8 cellular contexts compared by ENCODE assay signal in genomic region chr4:54062392-54062791, GRCh38. TPM values are rescaled to one million over a fixed set of nuclear protein-coding genes. Genes with fewer than 3 reads are reported as not detected.
A peak's percentile ranks its signal among the peaks of the same experiment; 100 is the strongest.
DNase-seq lines count a peak whose midpoint lies in the region; ATAC-seq and TF ChIP-seq lines count a peak whose summit lies in the region.

No MANE protein-coding gene starts in this region.

- POLR2A ChIA-PET in OCI-LY7 (lab: Charles Lee) = interaction anchor here (0.9 to 1.7 kb wide), 6 partner anchors 8 to 50 kb away, joined by 3 to 8 read pairs (median 3); no protein-coding TSS in a partner anchor

- peak overlapping the region; percentile 78 for H3K4me2 ChIP-seq in OCI-LY7 (ENCODE audit: low read length)

- BruUV-seq in OCI-LY7 (replicated peaks; lab: Mats Ljungman, UMichigan) = no TSS peak

- no peaks in the 10 kb centered on the region for H3K9me3 Mint-ChIP-seq in CD4-positive, CD25-positive, alpha-beta regulatory T cell
- no peaks in the 10 kb centered on the region for H3K9me3 Mint-ChIP-seq in osteocyte (ENCODE audit: unreplicated experiment)

- no peak for DNase-seq in CD4-positive, CD25-positive, alpha-beta regulatory T cell
- DNase-seq in OCI-LY7 (ENCODE audit: low spot score) = no peak
- DNase-seq in osteocyte (ENCODE audit: extremely low spot score, unreplicated experiment) = no peak
- DNase-seq in NCI-H128 (lab: John Stamatoyannopoulos, UW; ENCODE audit: unreplicated experiment) = no peak
- no peak for DNase-seq in DMS 273 treated with DMSO at 0.1 percent for 48 hours (lab: John Stamatoyannopoulos, UW)

- H2AFZ ChIP-seq in OCI-LY7 (ENCODE audit: low read length) = no peak overlapping the region

- peak overlapping the region; percentile 95 for H3K27ac ChIP-seq in CD4-positive, CD25-positive, alpha-beta regulatory T cell (ENCODE audit: insufficient read depth, low read length, poor library complexity, severe bottlenecking)
- H3K27ac ChIP-seq in OCI-LY7 (ENCODE audit: low read depth, low read length, poor library complexity, severe bottlenecking) = peak overlapping the region; percentile 81

- H3K27ac Mint-ChIP-seq in CD4-positive, CD25-positive, alpha-beta regulatory T cell = peak overlapping the region in 2 of 3 donors; percentile 96 to 98
- H3K27ac Mint-ChIP-seq in osteocyte (ENCODE audit: unreplicated experiment) = peak overlapping the region; percentile 97

- no peaks in the 10 kb centered on the region for H3K27me3 ChIP-seq in CD4-positive, CD25-positive, alpha-beta regulatory T cell (ENCODE audit: control insufficient read depth, insufficient read depth, low read length)
- H3K27me3 ChIP-seq in endocrine pancreas (ENCODE audit: control insufficient read depth, insufficient read depth, low read length) = no peaks in the 10 kb centered on the region

- H3K36me3 Mint-ChIP-seq in CD4-positive, CD25-positive, alpha-beta regulatory T cell = peaks cover 3% of the 10 kb centered on the region
- H3K36me3 Mint-ChIP-seq in osteocyte (ENCODE audit: unreplicated experiment) = no peaks in the 10 kb centered on the region

- H3K9ac ChIP-seq in endocrine pancreas (ENCODE audit: control insufficient read depth, insufficient read depth, low read length) = no peak overlapping the region

- ATAC-seq in CD4-positive, CD25-positive, alpha-beta regulatory T cell (ENCODE audit: low read depth in 2 of 2) = no peak
- ATAC-seq in HG03521 (IDR thresholded peaks at IDR 0.05; ENCODE audit: unreplicated experiment) = no peak
- no peak for ATAC-seq in HG03025 (IDR thresholded peaks at IDR 0.05; ENCODE audit: low FRiP score, unreplicated experiment)

- H3K36me3 ChIP-seq in CD4-positive, CD25-positive, alpha-beta regulatory T cell (ENCODE audit: control insufficient read depth, insufficient read depth, low read length) = no peaks in the 10 kb centered on the region
- peaks cover 24% of the 10 kb centered on the region for H3K36me3 ChIP-seq in OCI-LY7 (ENCODE audit: insufficient read depth, low read length)
- H3K36me3 ChIP-seq in endocrine pancreas (ENCODE audit: control insufficient read depth, insufficient read depth, low read length) = no peaks in the 10 kb centered on the region

- peaks cover 7% of the 10 kb centered on the region for H3K27me3 Mint-ChIP-seq in CD4-positive, CD25-positive, alpha-beta regulatory T cell
- no peaks in the 10 kb centered on the region for H3K27me3 Mint-ChIP-seq in osteocyte (ENCODE audit: unreplicated experiment)

- peaks cover 44 to 63% (median 49%) of the 10 kb centered on the region in 4 donors for H3K4me1 Mint-ChIP-seq in CD4-positive, CD25-positive, alpha-beta regulatory T cell
- H3K4me1 Mint-ChIP-seq in osteocyte (ENCODE audit: unreplicated experiment) = peaks cover 73% of the 10 kb centered on the region

- CTCF ChIA-PET in OCI-LY7 (lab: Charles Lee; ENCODE audit: unreplicated experiment) = no interaction called here

- H3K4me3 ChIP-seq in CD4-positive, CD25-positive, alpha-beta regulatory T cell (ENCODE audit: low read depth, low read length) = peak overlapping the region; percentile 97
- H3K4me3 ChIP-seq in OCI-LY7 (ENCODE audit: low read depth, low read length, poor library complexity, severe bottlenecking) (peak overlapping the region; percentile 98), endocrine pancreas (ENCODE audit: control insufficient read depth, insufficient read depth, low read length) (peak overlapping the region; percentile 99)

- intact Hi-C loops in OCI-LY7 (cut with micrococcal nuclease; ENCODE audit: unreplicated experiment) = loop anchor here (2.0 to 10.0 kb wide), 5 partner anchors 48 to 695 kb away; partner anchors contain the start of gene SCFD2

- peaks cover 69% of the 10 kb centered on the region for H3K79me2 ChIP-seq in OCI-LY7 (ENCODE audit: insufficient read depth, low read depth, low read length)

- no peak for TF ChIP-seq CTCF in OCI-LY7 (conservative IDR thresholded peaks at IDR 0.05; ENCODE audit: low read length)
- TF ChIP-seq CTCF in osteocyte (IDR thresholded peaks at IDR 0.05) = no peak

- H3K4me3 Mint-ChIP-seq in CD4-positive, CD25-positive, alpha-beta regulatory T cell = peak overlapping the region; percentile 89 to 98 (median 95)
- peak overlapping the region; percentile 91 for H3K4me3 Mint-ChIP-seq in osteocyte (ENCODE audit: unreplicated experiment)

- H3K9me2 ChIP-seq in OCI-LY7 (ENCODE audit: insufficient read depth, low read length) = no peaks in the 10 kb centered on the region

- no peaks in the 10 kb centered on the region for H3K9me3 ChIP-seq in CD4-positive, CD25-positive, alpha-beta regulatory T cell (ENCODE audit: control insufficient read depth in 2 of 2, low read length in 2 of 2)
- H3K9me3 ChIP-seq in OCI-LY7 (ENCODE audit: low read length) (no peaks in the 10 kb centered on the region), endocrine pancreas (ENCODE audit: control insufficient read depth, low read length) (no peaks in the 10 kb centered on the region)

- H3K4me1 ChIP-seq in CD4-positive, CD25-positive, alpha-beta regulatory T cell (ENCODE audit: control insufficient read depth, insufficient read depth, low read length, poor library complexity, severe bottlenecking) = peaks cover 62% of the 10 kb centered on the region
- peaks cover 73% of the 10 kb centered on the region for H3K4me1 ChIP-seq in OCI-LY7 (ENCODE audit: insufficient read depth, low read length, poor library complexity, severe bottlenecking)
- peaks cover 30% of the 10 kb centered on the region for H3K4me1 ChIP-seq in endocrine pancreas (ENCODE audit: control insufficient read depth, insufficient read depth, low read length)

- H4K20me1 ChIP-seq in OCI-LY7 (ENCODE audit: insufficient read depth, low read length) = peaks cover 36% of the 10 kb centered on the region

RNA-seq across cellular contexts. Expression of gene CHIC2, which starts 2.0 kb away (rescaled TPM):
- 49.9 TPM for total RNA-seq in CD4-positive, CD25-positive, alpha-beta regulatory T cell
- 10 to 100 TPM; 74.5 to 87.5 (median 80.4) TPM for polyA plus RNA-seq in CD4-positive, CD25-positive, alpha-beta regulatory T cell
- total RNA-seq in OCI-LY7 (2014; rRNA removed; shearing (Covaris generic)) = 38.6 and 45.0 TPM in 2 replicates
- 28.9 and 30.4 TPM in 2 replicates for total RNA-seq in OCI-LY7 (2022)
- total RNA-seq in osteocyte = 55.9 and 64.1 TPM in 2 replicates

RNA-seq across cellular contexts. Expression of gene GSX2, which starts 37.6 kb away (rescaled TPM):
- not detected for total RNA-seq in CD4-positive, CD25-positive, alpha-beta regulatory T cell
- not detected for polyA plus RNA-seq in CD4-positive, CD25-positive, alpha-beta regulatory T cell
- not detected in 2 replicates for total RNA-seq in OCI-LY7 (2014; rRNA removed; shearing (Covaris generic))
- total RNA-seq in OCI-LY7 (2022) (not detected in 2 replicates), osteocyte (0.35 and 0.47 TPM in 2 replicates)
